ENCODE assay signal across 1 cellular context in the genomic region with DNA sequence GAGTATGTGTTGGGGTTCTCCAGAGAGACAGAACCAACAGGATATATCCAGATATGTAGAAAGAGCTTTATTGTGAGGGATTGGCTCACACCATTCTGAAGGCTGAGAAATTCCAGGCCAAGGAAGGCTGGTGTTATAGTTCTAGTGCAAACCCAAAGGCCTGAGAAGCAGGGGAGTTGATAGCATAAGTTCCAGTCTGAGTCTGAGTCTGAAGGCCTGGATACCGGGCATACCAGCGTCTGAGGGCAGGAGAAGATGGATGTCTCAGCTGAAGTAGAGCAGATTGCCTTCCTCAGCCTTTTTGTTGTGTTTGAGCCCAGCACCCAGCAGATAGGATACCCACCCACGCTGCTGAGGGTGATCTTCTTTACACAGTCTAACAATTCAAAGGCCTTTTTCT.
TF ChIP-seq lines count a peak whose summit lies in the region.

No MANE protein-coding gene starts in this region.

TF ChIP-seq in K562, 482 proteins besides CTCF, POLR2A, EP300 and RAD21 (continued from another document):
- TF ChIP-seq, protein P1, sequence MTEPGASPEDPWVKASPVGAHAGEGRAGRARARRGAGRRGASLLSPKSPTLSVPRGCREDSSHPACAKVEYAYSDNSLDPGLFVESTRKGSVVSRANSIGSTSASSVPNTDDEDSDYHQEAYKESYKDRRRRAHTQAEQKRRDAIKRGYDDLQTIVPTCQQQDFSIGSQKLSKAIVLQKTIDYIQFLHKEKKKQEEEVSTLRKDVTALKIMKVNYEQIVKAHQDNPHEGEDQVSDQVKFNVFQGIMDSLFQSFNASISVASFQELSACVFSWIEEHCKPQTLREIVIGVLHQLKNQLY (CRISPR knock-in tag; conservative IDR thresholded peaks at IDR 0.05) = no peak
TF ChIP-seq in K562: peak in this region for 2.
